Comparison of ENCODE assay signal across 8 cellular contexts in genomic region chr4:147794787-147795413, GRCh38.
DNase-seq lines count a peak whose midpoint lies in the region; ATAC-seq and TF ChIP-seq lines count a peak whose summit lies in the region.
"Had no signal": no experiment of that assay in that cellular context is flagged by ENCODE, and none has a peak within 500 bp of the region (broad histone marks: within the 10 kb centered on the region; RNA-seq: fewer than 3 reads in every experiment).

No MANE protein-coding gene starts in this region.

- H3K27me3 ChIP-seq in gastrocnemius medialis: no peaks in the 10 kb centered on the region
- H3K27me3 ChIP-seq: neutrophil had no signal

- no peaks in the 10 kb centered on the region for H3K9me3 Mint-ChIP-seq in osteocyte (ENCODE audit: unreplicated experiment)

- no peak for DNase-seq in osteocyte (ENCODE audit: extremely low spot score, unreplicated experiment)
- no peak for DNase-seq in stimulated activated CD4-positive, alpha-beta T cell treated with anti-CD3 and anti-CD28 coated beads, Interleukin-4, amount 100 ng/mL, for 24 hours
- DNase-seq in gastrocnemius medialis: no peak
- DNase-seq in NCI-H526 treated with DMSO at 0.1 percent for 48 hours (lab: John Stamatoyannopoulos, UW): no peak

- no peak overlapping the region for H3K4me3 ChIP-seq in gastrocnemius medialis

- TF ChIP-seq POLR2A in gastrocnemius medialis (IDR thresholded peaks at IDR 0.05): no peak

- peak overlapping the region; percentile 32 for H3K27ac Mint-ChIP-seq in osteocyte (ENCODE audit: unreplicated experiment)

- TF ChIP-seq CTCF in osteocyte (IDR thresholded peaks at IDR 0.05) (no peak), gastrocnemius medialis (IDR thresholded peaks at IDR 0.05 in 4 of 5, conservative IDR thresholded peaks at IDR 0.05 in 1 of 5) (no peak)

- no peak overlapping the region for H3K4me3 Mint-ChIP-seq in osteocyte (ENCODE audit: unreplicated experiment)

- in situ Hi-C loops in gastrocnemius medialis (cut with MboI; ENCODE audit: low sequenced_read_pairs in 4 of 4): no loop called here

- H3K4me1 Mint-ChIP-seq in osteocyte (ENCODE audit: unreplicated experiment): peaks cover 76% of the 10 kb centered on the region

- no peaks in the 10 kb centered on the region for H3K27me3 Mint-ChIP-seq in osteocyte (ENCODE audit: unreplicated experiment)

- H3K36me3 Mint-ChIP-seq in osteocyte (ENCODE audit: unreplicated experiment): peaks cover 21% of the 10 kb centered on the region

- H3K4me1 ChIP-seq in gastrocnemius medialis: peaks cover 45 to 47% of the 10 kb centered on the region in 2 donors

- ATAC-seq in GM18873 (IDR thresholded peaks at IDR 0.05; ENCODE audit: low FRiP score, unreplicated experiment) (peak; percentile 80), GM21723 (IDR thresholded peaks at IDR 0.05; ENCODE audit: unreplicated experiment) (peak; percentile 53), HG03442 (IDR thresholded peaks at IDR 0.05; ENCODE audit: unreplicated experiment) (peak; percentile 58), gastrocnemius medialis (no peak)

- peak overlapping the region in 2 of 4 donors; percentile 7 to 62 for H3K27ac ChIP-seq in gastrocnemius medialis
- H3K27ac ChIP-seq: neutrophil had no signal

- no peaks in the 10 kb centered on the region for H3K36me3 ChIP-seq in gastrocnemius medialis
- H3K36me3 ChIP-seq: neutrophil had no signal

- intact Hi-C loops in gastrocnemius medialis (cut with DNase I; ENCODE audit: low total_unique reads): no loop called here

- H3K9me3 ChIP-seq in gastrocnemius medialis: no peaks in the 10 kb centered on the region
- H3K9me3 ChIP-seq: neutrophil had no signal

Comparison
In these comparisons a context has a peak if more than half of its experiments do, and no peak if none do; other contexts are left out.
1. ATAC-seq: peak in GM18873 (single experiment), GM21723 (single experiment) and HG03442 (single experiment); none in gastrocnemius medialis (0 of 2).